Comparison of ENCODE assay signal across 32 cellular contexts in genomic region chr18:30583768-30584167, GRCh38.
"Had no signal": no experiment of that assay in that cellular context is flagged by ENCODE, and none has a peak within 500 bp of the region (broad histone marks: within the 10 kb centered on the region; RNA-seq: fewer than 3 reads in every experiment).

No MANE protein-coding gene starts in this region.

- H3K36me3 ChIP-seq: esophagus muscularis mucosa, gastrocnemius medialis, heart left ventricle had no signal

- H3K9me3 ChIP-seq: body of pancreas, esophagus muscularis mucosa, gastrocnemius medialis, heart left ventricle had no signal

- H3K4me1 ChIP-seq: body of pancreas, esophagus muscularis mucosa, gastrocnemius medialis, heart left ventricle had no signal

- ATAC-seq: activated T-cell treated with anti-CD3 and anti-CD28 coated beads, Interleukin-2, amount 50 U/mL, for 4 hours; activated T-helper 17 cell treated with anti-CD3 and anti-CD28 coated beads, Interleukin-2, amount 50 U/mL, for 72 hours; body of pancreas; effector memory CD8-positive, alpha-beta T cell; foreskin keratinocyte; gastrocnemius medialis; heart left ventricle; T-helper 17 cell; WTC11 had no signal

- FAIRE-seq: colon had no signal

- H3K27me3 ChIP-seq: body of pancreas, esophagus muscularis mucosa, foreskin keratinocyte, gastrocnemius medialis, heart left ventricle had no signal

- H3K27ac ChIP-seq: body of pancreas, esophagus muscularis mucosa, foreskin keratinocyte, gastrocnemius medialis, heart left ventricle, VCaP had no signal

- H3K4me3 ChIP-seq: body of pancreas, esophagus muscularis mucosa, gastrocnemius medialis, heart left ventricle had no signal

- DNase-seq: activated CD4-positive, alpha-beta memory T cell treated with anti-CD3 and anti-CD28 coated beads, Interleukin-2, amount 10 ng/mL, durations not matched to agents 7 days and 5 days; activated CD4-positive, alpha-beta T cell treated with anti-CD3 and anti-CD28 coated beads for 1 hour; activated CD4-positive, alpha-beta T cell treated with anti-CD3 and anti-CD28 coated beads for 4 hours; activated CD4-positive, alpha-beta T cell treated with anti-CD3 and anti-CD28 coated beads, Interleukin-2, amount 10 ng/mL, durations not matched to agents 7 days and 5 days; activated CD4-positive, alpha-beta T cell treated with anti-CD3 and anti-CD28 coated beads, Interleukin-2, amount 50 U/mL, for 4 hours; activated CD8-positive, alpha-beta memory T cell treated with anti-CD3 and anti-CD28 coated beads, Interleukin-2, amount 50 U/mL, for 48 hours; activated effector memory CD4-positive, alpha-beta T cell treated with Interleukin-2 at 50 U/mL for 16 hours; activated gamma-delta T cell treated with Interleukin-2 at 50 U/mL for 16 hours; activated naive CD4-positive, alpha-beta T cell treated with anti-CD3 and anti-CD28 coated beads, Interleukin-2, amount 50 U/mL, for 16 hours; activated naive CD4-positive, alpha-beta T cell treated with Interleukin-2 at 50 U/mL for 16 hours; activated T-cell treated with anti-CD3 and anti-CD28 coated beads for 4 hours; activated T-cell treated with anti-CD3 and anti-CD28 coated beads, Interleukin-2, amount 50 U/mL, for 4 hours; amniotic stem cell; aorta; body of pancreas; caudate nucleus; cortex of kidney; dermis blood vessel endothelial cell; effector CD4-positive, alpha-beta T cell; effector memory CD8-positive, alpha-beta T cell; erythroblast; foreskin keratinocyte; gastrocnemius medialis; glutamatergic neuron; heart left ventricle; T-helper 17 cell; T1000 had no signal
